ENCODE assay signal across 1 cellular context in genomic region chr22:21697866-21698265, GRCh38.
TF ChIP-seq lines count a peak whose summit lies in the region.

No MANE protein-coding gene starts in this region.

TF ChIP-seq in SK-N-SH treated with all-trans-retinoic acid at 6 μM for 48 hours, 23 proteins besides CTCF, POLR2A, EP300 and RAD21 (continued from another document):
- no peak for TF ChIP-seq TSHZ2 (CRISPR knock-in tag; IDR thresholded peaks at IDR 0.05)
- no peak for TF ChIP-seq BACH2 (CRISPR knock-in tag; IDR thresholded peaks at IDR 0.05; ENCODE audit: borderline replicate concordance)
- TF ChIP-seq GLIS3 (CRISPR knock-in tag; IDR thresholded peaks at IDR 0.05): no peak
- TF ChIP-seq CSRNP3 (CRISPR knock-in tag; IDR thresholded peaks at IDR 0.05): no peak
- TF ChIP-seq, protein P1, sequence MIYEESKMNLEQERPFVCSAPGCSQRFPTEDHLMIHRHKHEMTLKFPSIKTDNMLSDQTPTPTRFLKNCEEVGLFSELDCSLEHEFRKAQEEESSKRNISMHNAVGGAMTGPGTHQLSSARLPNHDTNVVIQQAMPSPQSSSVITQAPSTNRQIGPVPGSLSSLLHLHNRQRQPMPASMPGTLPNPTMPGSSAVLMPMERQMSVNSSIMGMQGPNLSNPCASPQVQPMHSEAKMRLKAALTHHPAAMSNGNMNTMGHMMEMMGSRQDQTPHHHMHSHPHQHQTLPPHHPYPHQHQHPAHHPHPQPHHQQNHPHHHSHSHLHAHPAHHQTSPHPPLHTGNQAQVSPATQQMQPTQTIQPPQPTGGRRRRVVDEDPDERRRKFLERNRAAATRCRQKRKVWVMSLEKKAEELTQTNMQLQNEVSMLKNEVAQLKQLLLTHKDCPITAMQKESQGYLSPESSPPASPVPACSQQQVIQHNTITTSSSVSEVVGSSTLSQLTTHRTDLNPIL (CRISPR knock-in tag; IDR thresholded peaks at IDR 0.05; ENCODE audit: low read depth): no peak
- TF ChIP-seq ISL1 (CRISPR knock-in tag; IDR thresholded peaks at IDR 0.05): no peak
- TF ChIP-seq, protein P2, sequence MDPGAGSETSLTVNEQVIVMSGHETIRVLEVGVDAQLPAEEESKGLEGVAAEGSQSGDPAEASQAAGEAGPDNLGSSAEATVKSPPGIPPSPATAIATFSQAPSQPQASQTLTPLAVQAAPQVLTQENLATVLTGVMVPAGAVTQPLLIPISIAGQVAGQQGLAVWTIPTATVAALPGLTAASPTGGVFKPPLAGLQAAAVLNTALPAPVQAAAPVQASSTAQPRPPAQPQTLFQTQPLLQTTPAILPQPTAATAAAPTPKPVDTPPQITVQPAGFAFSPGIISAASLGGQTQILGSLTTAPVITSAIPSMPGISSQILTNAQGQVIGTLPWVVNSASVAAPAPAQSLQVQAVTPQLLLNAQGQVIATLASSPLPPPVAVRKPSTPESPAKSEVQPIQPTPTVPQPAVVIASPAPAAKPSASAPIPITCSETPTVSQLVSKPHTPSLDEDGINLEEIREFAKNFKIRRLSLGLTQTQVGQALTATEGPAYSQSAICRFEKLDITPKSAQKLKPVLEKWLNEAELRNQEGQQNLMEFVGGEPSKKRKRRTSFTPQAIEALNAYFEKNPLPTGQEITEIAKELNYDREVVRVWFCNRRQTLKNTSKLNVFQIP (CRISPR knock-in tag; IDR thresholded peaks at IDR 0.05; ENCODE audit: borderline replicate concordance, low read depth): no peak
